9 cellular contexts compared by ENCODE assay signal in the genomic region with DNA sequence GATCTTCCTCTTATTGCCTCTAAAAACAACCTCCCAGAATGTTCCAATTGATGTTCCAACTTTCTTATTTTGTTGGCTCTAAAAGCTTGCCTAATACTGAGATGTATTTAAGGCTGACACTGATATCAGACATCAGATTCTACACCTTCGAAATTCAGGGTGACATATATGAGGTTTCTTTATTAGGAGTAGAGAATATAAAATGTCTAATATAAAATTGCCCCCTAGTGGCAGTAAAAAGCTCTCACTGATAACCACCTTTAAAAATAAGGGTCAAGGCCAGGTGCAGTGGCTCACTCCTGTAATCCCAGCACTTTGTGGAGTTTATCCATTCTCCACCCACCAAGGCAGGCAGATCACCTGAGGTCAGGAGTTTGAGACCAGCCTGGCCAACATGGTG.
A peak's percentile ranks its signal among the peaks of the same experiment; 100 is the strongest.
DNase-seq lines count a peak whose midpoint lies in the region; ATAC-seq, FAIRE-seq and TF ChIP-seq lines count a peak whose summit lies in the region.
"Had no signal": no experiment of that assay in that cellular context is flagged by ENCODE, and none has a peak within 500 bp of the region (broad histone marks: within the 10 kb centered on the region; RNA-seq: fewer than 3 reads in every experiment).

No MANE protein-coding gene starts in this region.

- H3K4me1 Mint-ChIP-seq in stimulated activated naive B cell treated with anti-CD40 and anti-IgM and Interleukin-4, amounts not matched to agents 10 μg/mL and 1 μg/mL and 100 μg/mL, for 72 hours: peaks cover 0 to 11% of the 10 kb centered on the region in 2 donors

- H3K27ac Mint-ChIP-seq in stimulated activated naive B cell treated with anti-CD40 and anti-IgM and Interleukin-4, amounts not matched to agents 10 μg/mL and 1 μg/mL and 100 μg/mL, for 72 hours: no peak overlapping the region
- no peak overlapping the region for H3K27ac Mint-ChIP-seq in activated naive CD4-positive, alpha-beta T cell treated with anti-CD3 and anti-CD28 coated beads, Interleukin-2, amount 50 U/mL, for 72 hours
- H3K27ac Mint-ChIP-seq: dendritic cell treated with granulocyte-macrophage colony-stimulating factor and Interleukin-4, amounts not matched to agents 40 ng/mL and 50 ng/mL, for 4 days had no signal

- no peaks in the 10 kb centered on the region for H3K36me3 Mint-ChIP-seq in stimulated activated naive B cell treated with anti-CD40 and anti-IgM and Interleukin-4, amounts not matched to agents 10 μg/mL and 1 μg/mL and 100 μg/mL, for 72 hours
- H3K36me3 Mint-ChIP-seq in activated naive CD4-positive, alpha-beta T cell treated with anti-CD3 and anti-CD28 coated beads, Interleukin-2, amount 50 U/mL, for 72 hours: no peaks in the 10 kb centered on the region

- no peaks in the 10 kb centered on the region for H3K27me3 ChIP-seq in bronchial epithelial cell (ENCODE audit: control insufficient read depth, insufficient read depth, low read length)

- ATAC-seq in GM21576 (IDR thresholded peaks at IDR 0.05; ENCODE audit: unreplicated experiment): peak; percentile 80
- peak; percentile 58 to 60 for ATAC-seq in stimulated activated naive B cell treated with anti-CD40 and anti-IgM and Interleukin-4, amounts not matched to agents 10 μg/mL and 1 μg/mL and 100 μg/mL, for 72 hours (replicated peaks)
- no peak for ATAC-seq in activated naive CD4-positive, alpha-beta T cell treated with anti-CD3 and anti-CD28 coated beads, Interleukin-2, amount 50 U/mL, for 72 hours
- no peak for ATAC-seq in stimulated activated naive CD8-positive, alpha-beta T cell treated with anti-CD3 and anti-CD28 coated beads, Interleukin-15, Interleukin-2, amounts not matched to agents 100 U/mL and 50 U/mL, for 24 hours

- DNase-seq in COLO829 (ENCODE audit: low spot score): peak; percentile 4
- DNase-seq in NCI-H146 treated with DMSO at 0.1 percent for 48 hours (lab: John Stamatoyannopoulos, UW; ENCODE audit: unreplicated experiment): peak; percentile 16
- peak; percentile 25 for DNase-seq in bronchial epithelial cell (ENCODE audit: low read depth)
- no peak for DNase-seq in stimulated activated naive B cell treated with anti-CD40 and anti-IgM and Interleukin-4, amounts not matched to agents 10 μg/mL and 1 μg/mL and 100 μg/mL, for 72 hours
- DNase-seq in stimulated activated CD4-positive, alpha-beta T cell treated with anti-CD3 and anti-CD28 coated beads, Interleukin-4, amount 100 ng/mL, for 1 hour: no peak
- no peak for DNase-seq in activated naive CD4-positive, alpha-beta T cell treated with anti-CD3 and anti-CD28 coated beads, Interleukin-2, amount 50 U/mL, for 72 hours (ENCODE audit: low spot score in 2 of 2)
- DNase-seq in stimulated activated naive CD8-positive, alpha-beta T cell treated with anti-CD3 and anti-CD28 coated beads, Interleukin-15, Interleukin-2, amounts not matched to agents 100 U/mL and 50 U/mL, for 24 hours: no peak

- H3K4me3 ChIP-seq in bronchial epithelial cell (ENCODE audit: low read depth, low read length): no peak overlapping the region

- no peak overlapping the region for H3K4me3 Mint-ChIP-seq in stimulated activated naive B cell treated with anti-CD40 and anti-IgM and Interleukin-4, amounts not matched to agents 10 μg/mL and 1 μg/mL and 100 μg/mL, for 72 hours
- H3K4me3 Mint-ChIP-seq: dendritic cell treated with granulocyte-macrophage colony-stimulating factor and Interleukin-4, amounts not matched to agents 40 ng/mL and 50 ng/mL, for 4 days had no signal

- H3K36me3 ChIP-seq in bronchial epithelial cell (ENCODE audit: control insufficient read depth, insufficient read depth, low read length): no peaks in the 10 kb centered on the region

- no peaks in the 10 kb centered on the region for H3K27me3 Mint-ChIP-seq in stimulated activated naive B cell treated with anti-CD40 and anti-IgM and Interleukin-4, amounts not matched to agents 10 μg/mL and 1 μg/mL and 100 μg/mL, for 72 hours
- H3K27me3 Mint-ChIP-seq: dendritic cell treated with granulocyte-macrophage colony-stimulating factor and Interleukin-4, amounts not matched to agents 40 ng/mL and 50 ng/mL, for 4 days had no signal

- TF ChIP-seq CTCF in bronchial epithelial cell (IDR thresholded peaks at IDR 0.05; ENCODE audit: insufficient read depth, low read length, severe bottlenecking): peak; percentile 52

- no peak for FAIRE-seq in bronchial epithelial cell (lab: Jason Lieb, UNC)

- H3K9me3 Mint-ChIP-seq in stimulated activated naive B cell treated with anti-CD40 and anti-IgM and Interleukin-4, amounts not matched to agents 10 μg/mL and 1 μg/mL and 100 μg/mL, for 72 hours: no peaks in the 10 kb centered on the region
- H3K9me3 Mint-ChIP-seq in activated naive CD4-positive, alpha-beta T cell treated with anti-CD3 and anti-CD28 coated beads, Interleukin-2, amount 50 U/mL, for 72 hours: no peaks in the 10 kb centered on the region
- H3K9me3 Mint-ChIP-seq: dendritic cell treated with granulocyte-macrophage colony-stimulating factor and Interleukin-4, amounts not matched to agents 40 ng/mL and 50 ng/mL, for 4 days had no signal

Comparison
In these comparisons a context has a peak if more than half of its experiments do, and no peak if none do; other contexts are left out.
1. DNase-seq: peak in COLO829 (single experiment), NCI-H146 treated with DMSO at 0.1 percent for 48 hours (single experiment) and bronchial epithelial cell (single experiment); none in stimulated activated naive B cell treated with anti-CD40 and anti-IgM and Interleukin-4, amounts not matched to agents 10 μg/mL and 1 μg/mL and 100 μg/mL, for 72 hours (single experiment), stimulated activated CD4-positive, alpha-beta T cell treated with anti-CD3 and anti-CD28 coated beads, Interleukin-4, amount 100 ng/mL, for 1 hour (single experiment), activated naive CD4-positive, alpha-beta T cell treated with anti-CD3 and anti-CD28 coated beads, Interleukin-2, amount 50 U/mL, for 72 hours (0 of 2) and stimulated activated naive CD8-positive, alpha-beta T cell treated with anti-CD3 and anti-CD28 coated beads, Interleukin-15, Interleukin-2, amounts not matched to agents 100 U/mL and 50 U/mL, for 24 hours (single experiment).
2. ATAC-seq: peak in GM21576 (single experiment) and stimulated activated naive B cell treated with anti-CD40 and anti-IgM and Interleukin-4, amounts not matched to agents 10 μg/mL and 1 μg/mL and 100 μg/mL, for 72 hours (2 of 2); none in activated naive CD4-positive, alpha-beta T cell treated with anti-CD3 and anti-CD28 coated beads, Interleukin-2, amount 50 U/mL, for 72 hours (0 of 2) and stimulated activated naive CD8-positive, alpha-beta T cell treated with anti-CD3 and anti-CD28 coated beads, Interleukin-15, Interleukin-2, amounts not matched to agents 100 U/mL and 50 U/mL, for 24 hours (single experiment).